In the genomic region with DNA sequence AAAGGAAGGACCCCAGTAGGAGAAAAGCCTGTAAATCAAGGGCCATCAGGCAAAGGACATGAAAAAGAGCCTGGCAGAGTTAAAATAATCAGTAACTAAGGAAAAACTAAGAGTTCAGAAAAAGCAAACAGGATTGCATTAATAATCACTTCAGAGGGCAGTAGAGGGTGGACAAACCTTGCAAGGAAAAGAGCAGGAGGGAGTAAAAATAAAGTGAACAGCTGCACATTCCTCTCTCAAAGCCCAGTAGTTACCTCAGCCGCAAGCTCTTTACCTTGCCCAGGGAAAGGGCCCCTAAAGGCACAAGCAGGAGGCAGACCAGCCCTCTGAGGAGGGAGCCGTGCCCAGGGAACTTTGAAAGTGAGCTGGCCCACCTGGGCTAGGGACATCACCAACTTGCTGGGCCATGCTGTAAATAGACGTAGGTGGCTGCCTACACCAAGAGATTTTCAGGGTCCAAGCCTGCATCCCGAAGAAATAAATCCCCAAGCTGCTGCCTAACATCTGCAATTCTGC, we compare ENCODE assay signal across 16 cellular contexts.
"Had no signal": no experiment of that assay in that cellular context is flagged by ENCODE, and none has a peak within 500 bp of the region (broad histone marks: within the 10 kb centered on the region; RNA-seq: fewer than 3 reads in every experiment).

No MANE protein-coding gene starts in this region.

- H3K27ac Mint-ChIP-seq: activated CD8-positive, alpha-beta T cell treated with anti-CD3 and anti-CD28 coated beads for 36 hours; activated naive CD8-positive, alpha-beta T cell treated with anti-CD3 and anti-CD28 coated beads, Interleukin-2, amount 10 ng/mL, durations not matched to agents 7 days and 5 days; immature natural killer cell; natural killer cell treated with Interleukin-12 subunit alpha and Interleukin-12 subunit beta and Interleukin-15 and Interleukin-18, amount 100 ng/mL, for 72 hours; stimulated activated naive CD8-positive, alpha-beta T cell treated with anti-CD3 and anti-CD28 coated beads, Interleukin-15, Interleukin-2, amounts not matched to agents 100 ng/mL and 50 ng/mL, for 24 hours had no signal

- H3K27ac ChIP-seq: ovary, testis, uterus had no signal

- H3K4me3 ChIP-seq: ovary, testis, uterus had no signal

- H3K36me3 ChIP-seq: ovary, uterus had no signal

- H3K4me1 Mint-ChIP-seq: activated naive CD8-positive, alpha-beta T cell treated with anti-CD3 and anti-CD28 coated beads, Interleukin-2, amount 10 ng/mL, durations not matched to agents 7 days and 5 days; immature natural killer cell had no signal

- H3K36me3 Mint-ChIP-seq: activated naive CD8-positive, alpha-beta T cell treated with anti-CD3 and anti-CD28 coated beads, Interleukin-2, amount 10 ng/mL, durations not matched to agents 7 days and 5 days; immature natural killer cell; natural killer cell treated with Interleukin-12 subunit alpha and Interleukin-12 subunit beta and Interleukin-15 and Interleukin-18, amount 100 ng/mL, for 72 hours had no signal

- H3K9me3 Mint-ChIP-seq: activated CD8-positive, alpha-beta T cell treated with anti-CD3 and anti-CD28 coated beads for 36 hours; activated naive CD8-positive, alpha-beta T cell treated with anti-CD3 and anti-CD28 coated beads, Interleukin-2, amount 10 ng/mL, durations not matched to agents 7 days and 5 days; natural killer cell treated with Interleukin-12 subunit alpha and Interleukin-12 subunit beta and Interleukin-15 and Interleukin-18, amount 100 ng/mL, for 72 hours; stimulated activated naive CD8-positive, alpha-beta T cell treated with anti-CD3 and anti-CD28 coated beads, Interleukin-15, Interleukin-2, amounts not matched to agents 100 ng/mL and 50 ng/mL, for 24 hours had no signal

- H3K4me3 Mint-ChIP-seq: activated CD8-positive, alpha-beta T cell treated with anti-CD3 and anti-CD28 coated beads for 36 hours; activated naive CD8-positive, alpha-beta T cell treated with anti-CD3 and anti-CD28 coated beads, Interleukin-2, amount 10 ng/mL, durations not matched to agents 7 days and 5 days; immature natural killer cell; natural killer cell treated with Interleukin-12 subunit alpha and Interleukin-12 subunit beta and Interleukin-15 and Interleukin-18, amount 100 ng/mL, for 72 hours; stimulated activated naive CD8-positive, alpha-beta T cell treated with anti-CD3 and anti-CD28 coated beads, Interleukin-15, Interleukin-2, amounts not matched to agents 100 ng/mL and 50 ng/mL, for 24 hours had no signal

- H3K4me1 ChIP-seq: testis, uterus had no signal

- ATAC-seq: activated CD8-positive, alpha-beta T cell treated with anti-CD3 and anti-CD28 coated beads for 36 hours; left lobe of liver; natural killer cell treated with Interleukin-12 subunit alpha and Interleukin-12 subunit beta and Interleukin-15 and Interleukin-18, amount 100 ng/mL, for 72 hours had no signal

- DNase-seq: activated CD8-positive, alpha-beta memory T cell treated with anti-CD3 and anti-CD28 coated beads, Interleukin-2, amount 50 U/mL, for 4 hours; activated CD8-positive, alpha-beta T cell treated with anti-CD3 and anti-CD28 coated beads for 36 hours; activated naive CD8-positive, alpha-beta T cell treated with anti-CD3 and anti-CD28 coated beads, Interleukin-2, amount 10 ng/mL, durations not matched to agents 7 days and 5 days; anterior cingulate cortex; effector CD4-positive, alpha-beta T cell; immature natural killer cell; mammary epithelial cell; ovary; stimulated activated CD4-positive, alpha-beta T cell treated with anti-CD3 and anti-CD28 coated beads, Interleukin-15, amount 100 ng/mL, for 24 hours; stimulated activated CD4-positive, alpha-beta T cell treated with anti-CD3 and anti-CD28 coated beads, Interleukin-4, amount 100 ng/mL, for 24 hours; SW 1271; testis; uterus had no signal

- H3K27me3 ChIP-seq: ovary, testis, uterus had no signal

- H3K9me3 ChIP-seq: ovary, testis, uterus had no signal
